In the genomic region with DNA sequence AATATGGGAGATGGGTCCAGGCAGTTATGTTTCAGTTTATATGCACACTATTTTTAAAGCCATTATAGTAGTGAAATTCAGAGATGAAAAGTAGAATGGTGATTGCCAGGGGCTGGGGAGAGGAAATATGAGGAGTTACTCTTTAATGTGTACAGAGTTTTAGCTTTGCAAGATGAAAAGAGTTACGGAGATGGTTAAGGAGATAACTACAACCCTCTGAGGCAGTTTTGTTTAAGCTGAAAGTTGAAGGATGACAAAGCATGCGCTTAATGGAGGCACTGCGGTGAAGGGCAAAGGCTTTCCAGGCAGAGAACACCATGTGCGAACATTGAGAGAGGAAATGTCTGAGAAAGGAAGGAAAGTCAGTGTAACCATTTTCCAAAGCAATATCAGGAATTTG, we compare ENCODE assay signal across 1 cellular context.
TF ChIP-seq lines count a peak whose summit lies in the region.

No MANE protein-coding gene starts in this region.

TF ChIP-seq in IMR-90, 13 proteins besides CTCF, POLR2A, EP300 and RAD21:
- TF ChIP-seq FOS (IDR thresholded peaks at IDR 0.05; ENCODE audit: low read depth, low read length): no peak
- TF ChIP-seq MXI1 (IDR thresholded peaks at IDR 0.05; ENCODE audit: borderline replicate concordance, low read depth, low read length): no peak
- no peak for TF ChIP-seq MAZ (IDR thresholded peaks at IDR 0.05; ENCODE audit: borderline replicate concordance, low read depth, low read length)
- TF ChIP-seq RCOR1 (IDR thresholded peaks at IDR 0.05; ENCODE audit: insufficient replicate concordance, low read length): no peak
- no peak for TF ChIP-seq NFE2L2 (IDR thresholded peaks at IDR 0.05; ENCODE audit: low read depth, low read length)
- TF ChIP-seq CEBPB (IDR thresholded peaks at IDR 0.05; ENCODE audit: low read depth, low read length): no peak
- no peak for TF ChIP-seq SMC3 (IDR thresholded peaks at IDR 0.05; ENCODE audit: low read depth, low read length)
- TF ChIP-seq, protein P1, sequence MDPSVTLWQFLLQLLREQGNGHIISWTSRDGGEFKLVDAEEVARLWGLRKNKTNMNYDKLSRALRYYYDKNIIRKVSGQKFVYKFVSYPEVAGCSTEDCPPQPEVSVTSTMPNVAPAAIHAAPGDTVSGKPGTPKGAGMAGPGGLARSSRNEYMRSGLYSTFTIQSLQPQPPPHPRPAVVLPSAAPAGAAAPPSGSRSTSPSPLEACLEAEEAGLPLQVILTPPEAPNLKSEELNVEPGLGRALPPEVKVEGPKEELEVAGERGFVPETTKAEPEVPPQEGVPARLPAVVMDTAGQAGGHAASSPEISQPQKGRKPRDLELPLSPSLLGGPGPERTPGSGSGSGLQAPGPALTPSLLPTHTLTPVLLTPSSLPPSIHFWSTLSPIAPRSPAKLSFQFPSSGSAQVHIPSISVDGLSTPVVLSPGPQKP (IDR thresholded peaks at IDR 0.05; ENCODE audit: borderline replicate concordance, low read depth, low read length): no peak
- no peak for TF ChIP-seq RFX5 (IDR thresholded peaks at IDR 0.05; ENCODE audit: low read depth, low read length)
- TF ChIP-seq BHLHE40 (IDR thresholded peaks at IDR 0.05; ENCODE audit: low read depth, low read length): no peak
- TF ChIP-seq, protein P2, sequence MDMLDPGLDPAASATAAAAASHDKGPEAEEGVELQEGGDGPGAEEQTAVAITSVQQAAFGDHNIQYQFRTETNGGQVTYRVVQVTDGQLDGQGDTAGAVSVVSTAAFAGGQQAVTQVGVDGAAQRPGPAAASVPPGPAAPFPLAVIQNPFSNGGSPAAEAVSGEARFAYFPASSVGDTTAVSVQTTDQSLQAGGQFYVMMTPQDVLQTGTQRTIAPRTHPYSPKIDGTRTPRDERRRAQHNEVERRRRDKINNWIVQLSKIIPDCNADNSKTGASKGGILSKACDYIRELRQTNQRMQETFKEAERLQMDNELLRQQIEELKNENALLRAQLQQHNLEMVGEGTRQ (IDR thresholded peaks at IDR 0.05; ENCODE audit: low read depth, low read length): no peak
- no peak for TF ChIP-seq CHD1 (IDR thresholded peaks at IDR 0.05; ENCODE audit: low read depth, low read length)
- TF ChIP-seq MAFK (IDR thresholded peaks at IDR 0.05; ENCODE audit: low read depth, low read length): no peak
